Comparison of ENCODE assay signal across 14 cellular contexts in genomic region chr10:58280982-58281752, GRCh38. TPM values are rescaled to one million over a fixed set of nuclear protein-coding genes. Genes with fewer than 3 reads are reported as not detected.
DNase-seq lines count a peak whose midpoint lies in the region; ATAC-seq, FAIRE-seq and TF ChIP-seq lines count a peak whose summit lies in the region.
"Had no signal": no experiment of that assay in that cellular context is flagged by ENCODE, and none has a peak within 500 bp of the region (broad histone marks: within the 10 kb centered on the region; RNA-seq: fewer than 3 reads in every experiment).

No MANE protein-coding gene starts in this region.

- 63 to 66% methylated on average over 3 of the region's 3 CpGs for WGBS in pancreas, 2 donors

- FAIRE-seq in pancreas (lab: Jason Lieb, UNC) = no peak

- DNase-seq in GM03348 (ENCODE audit: low spot score) (peak; percentile 26), Panc1 (ENCODE audit: low read depth, low spot score) (no peak), dermis blood vessel endothelial cell (peak; percentile 59), pancreas (no peak), gastrocnemius medialis (no peak), NCI-H1092 treated with DMSO at 0.1 percent for 48 hours (lab: John Stamatoyannopoulos, UW) (no peak)
- DNase-seq: activated CD4-positive, alpha-beta memory T cell treated with anti-CD3 and anti-CD28 coated beads, Interleukin-2, amount 10 ng/mL, durations not matched to agents 7 days and 5 days; BE2C; effector CD4-positive, alpha-beta T cell; foreskin fibroblast; KBM-7; NCI-H1105; NCI-H774 had no signal

- H3K4me3 ChIP-seq in Panc1 (ENCODE audit: low read depth in 2 of 2, low read length in 2 of 2) (no peak overlapping the region), pancreas (no peak overlapping the region), gastrocnemius medialis (no peak overlapping the region)

- TF ChIP-seq CTCF in Panc1 (IDR thresholded peaks at IDR 0.05) = no peak
- no peak for TF ChIP-seq CTCF in pancreas (IDR thresholded peaks at IDR 0.05)
- no peak for TF ChIP-seq CTCF in gastrocnemius medialis (IDR thresholded peaks at IDR 0.05 in 4 of 5, conservative IDR thresholded peaks at IDR 0.05 in 1 of 5)

- H3K36me3 ChIP-seq in Panc1 (ENCODE audit: control insufficient read depth, insufficient read depth, low read length) (peaks cover 12% of the 10 kb centered on the region), pancreas (no peaks in the 10 kb centered on the region), gastrocnemius medialis (peaks cover 0 to 32% of the 10 kb centered on the region in 2 donors)

- intact Hi-C loops in Panc1 (cut with micrococcal nuclease; ENCODE audit: unreplicated experiment) (no loop called here), pancreas (cut with DNase I) (loop anchor here in 1 of 3 donors (10.0 kb wide), 1 partner anchor 106 kb away; no protein-coding TSS in a partner anchor), gastrocnemius medialis (cut with DNase I; ENCODE audit: low total_unique reads) (no loop called here)

- POLR2A ChIA-PET in Panc1 (lab: Charles Lee) = no interaction called here

- ATAC-seq in Panc1 (0 out of 2 replicates have a peak, but pooled peaks have one; percentile 45), pancreas (peak in 3 of 4 donors; percentile 43 to 84 (median 68)), gastrocnemius medialis (no peak), GM21390 (IDR thresholded peaks at IDR 0.05; ENCODE audit: unreplicated experiment) (no peak)

- H3K27ac ChIP-seq in Panc1 (ENCODE audit: low read length) = peak overlapping the region; percentile 26; the same call in 1 of the 2 replicates
- peak overlapping the region in 2 of 4 donors; percentile 1 to 10 for H3K27ac ChIP-seq in pancreas
- H3K27ac ChIP-seq in gastrocnemius medialis = no peak overlapping the region

- no peak for TF ChIP-seq POLR2A in gastrocnemius medialis (IDR thresholded peaks at IDR 0.05)

- CTCF ChIA-PET in Panc1 (lab: Charles Lee) = no interaction called here

- H3K27me3 ChIP-seq in Panc1 (ENCODE audit: control insufficient read depth, insufficient read depth, low read length) (no peaks in the 10 kb centered on the region), pancreas (no peaks in the 10 kb centered on the region), gastrocnemius medialis (no peaks in the 10 kb centered on the region)
- H3K27me3 ChIP-seq: BE2C had no signal

- BruUV-seq in Panc1 (replicated peaks; lab: Mats Ljungman, UMichigan) = no TSS peak

- in situ Hi-C loops in Panc1 (cut with HindIII; ENCODE audit: low pct_unique_long_range_greater_than_20kb, low sequenced_read_pairs) = no loop called here
- in situ Hi-C loops in gastrocnemius medialis (cut with MboI; ENCODE audit: low sequenced_read_pairs in 4 of 4) = loop anchor here in 1 of 4 donors (5.0 kb wide), 1 partner anchor 94 kb away; no protein-coding TSS in a partner anchor

- H3K9me3 ChIP-seq in Panc1 (ENCODE audit: control insufficient read depth, insufficient read depth, low read depth, low read length) (no peaks in the 10 kb centered on the region), pancreas (no peaks in the 10 kb centered on the region), gastrocnemius medialis (no peaks in the 10 kb centered on the region)
- H3K9me3 ChIP-seq: BE2C had no signal

- H3K4me1 ChIP-seq in Panc1 (ENCODE audit: control insufficient read depth, insufficient read depth, low read length) = peaks cover 16% of the 10 kb centered on the region
- H3K4me1 ChIP-seq in pancreas = peaks cover 0 to 8% (median 5%) of the 10 kb centered on the region in 3 donors
- peaks cover 0 to 5% of the 10 kb centered on the region in 2 donors for H3K4me1 ChIP-seq in gastrocnemius medialis
- H3K4me1 ChIP-seq: BE2C had no signal

RNA-seq across cellular contexts. Expression of gene CISD1, which starts 12.2 kb away (rescaled TPM):
- 64.1 TPM for total RNA-seq in Panc1 (2021; ENCODE audit: unreplicated experiment)
- polyA plus RNA-seq in Panc1 (2012; ENCODE audit: insufficient read length) = 46.5 TPM
- 33.5 and 50.4 TPM in 2 replicates for total RNA-seq in dermis blood vessel endothelial cell
- 10 to 100 TPM in 5 of 6 donors, 1 to 10 TPM in 1; 6.1 to 15.3 (median 11.1) TPM for total RNA-seq in pancreas
- polyA plus RNA-seq in pancreas = 10 to 100 TPM in 1 of 2 donors, 1 to 10 TPM in 1; 3.2 to 18.1 TPM
- total RNA-seq in gastrocnemius medialis = 10 to 100 TPM; 54.4 to 90.2 (median 71.1) TPM

RNA-seq across cellular contexts. Expression of gene IPMK, which starts 13.5 kb away (rescaled TPM):
- total RNA-seq in Panc1 (2021; ENCODE audit: unreplicated experiment) (9.3 TPM), dermis blood vessel endothelial cell (6.7 and 7.8 TPM in 2 replicates), pancreas (1 to 10 TPM; 2.2 to 4.6 (median 3.0) TPM), gastrocnemius medialis (1 to 10 TPM; 3.0 to 8.2 (median 5.6) TPM)
- 2.4 TPM for polyA plus RNA-seq in Panc1 (2012; ENCODE audit: insufficient read length)
- 1 to 10 TPM; 1.1 to 2.2 TPM for polyA plus RNA-seq in pancreas

RNA-seq across cellular contexts. Expression of gene UBE2D1, which starts 53.6 kb away (rescaled TPM):
- total RNA-seq in Panc1 (2021; ENCODE audit: unreplicated experiment) (21.0 TPM), dermis blood vessel endothelial cell (9.4 and 11.3 TPM in 2 replicates), pancreas (1 to 10 TPM; 2.5 to 8.9 (median 2.9) TPM), gastrocnemius medialis (100 to 1,000 TPM in 1 of 4 donors, 10 to 100 TPM in 3; 62.0 to 178 (median 81.6) TPM)
- polyA plus RNA-seq in Panc1 (2012; ENCODE audit: insufficient read length) = 20.0 TPM
- polyA plus RNA-seq in pancreas = 1 to 10 TPM; 2.9 to 6.2 TPM

Comparison
In these comparisons a context has a peak if more than half of its experiments do, and no peak if none do; other contexts are left out.
1. DNase-seq: peak in GM03348 (single experiment) and dermis blood vessel endothelial cell (single experiment); none in Panc1 (single experiment), pancreas (0 of 6), gastrocnemius medialis (0 of 2) and NCI-H1092 treated with DMSO at 0.1 percent for 48 hours (single experiment).
2. ATAC-seq: peak in Panc1 (single experiment) and pancreas (3 of 4); none in gastrocnemius medialis (0 of 2) and GM21390 (single experiment).